ENCODE assay signal across 20 cellular contexts in genomic region chr1:25091671-25092070, GRCh38.
DNase-seq lines count a peak whose midpoint lies in the region; ATAC-seq, FAIRE-seq and TF ChIP-seq lines count a peak whose summit lies in the region.
"Had no signal": no experiment of that assay in that cellular context is flagged by ENCODE, and none has a peak within 500 bp of the region (broad histone marks: within the 10 kb centered on the region; RNA-seq: fewer than 3 reads in every experiment).

No MANE protein-coding gene starts in this region.

- POLR2A ChIA-PET in SK-N-SH (lab: Yijun Ruan, JAX) (no interaction called here), H1 (lab: Charles Lee; ENCODE audit: partially characterized antibody) (no interaction called here)

- no peak overlapping the region for H3K4me3 ChIP-seq in SK-N-SH (ENCODE audit: low read depth in 2 of 2, low read length in 1 of 2)
- H3K4me3 ChIP-seq in H1 (ENCODE audit: extremely low read depth in 1 of 4, insufficient read depth in 2 of 4, low read depth in 3 of 4, low read length in 4 of 4), result no peak overlapping the region
- H3K4me3 ChIP-seq: A549, GM23338, SJCRH30 had no signal

- no peak overlapping the region for H3K27ac Mint-ChIP-seq in immature natural killer cell
- H3K27ac Mint-ChIP-seq: CD4-positive, alpha-beta memory T cell; GM23338; T-helper 17 cell had no signal

- no peak overlapping the region for H2BK15ac ChIP-seq in H1 (ENCODE audit: low read length)

- H3K4me3 Mint-ChIP-seq in immature natural killer cell, result no peak overlapping the region
- H3K4me3 Mint-ChIP-seq: CD4-positive, alpha-beta memory T cell; GM23338; T-helper 17 cell had no signal

- peaks cover 11 to 25% (median 18%) of the 10 kb centered on the region in 3 donors for H3K27me3 Mint-ChIP-seq in immature natural killer cell (ENCODE audit: low read depth in 3 of 3)
- H3K27me3 Mint-ChIP-seq: T-helper 17 cell had no signal

- TF ChIP-seq POLR2A in H1 (IDR thresholded peaks at IDR 0.05; ENCODE audit: control extremely low read depth in 1 of 2, low read depth in 2 of 2, low read length in 2 of 2), result no peak

- CTCF ChIA-PET in SK-N-SH (lab: Yijun Ruan, JAX), result interaction anchor here (1.1 to 2.7 kb wide), 3 partner anchors 10 to 159 kb away, joined by 3 to 11 read pairs (median 5); no protein-coding TSS in a partner anchor
- CTCF ChIA-PET in H1 (lab: Charles Lee; ENCODE audit: partially characterized antibody), result interaction anchor here (0.7 to 1.7 kb wide), 10 partner anchors 9 to 165 kb away, joined by 3 to 6 read pairs (median 4); no protein-coding TSS in a partner anchor

- no peak for FAIRE-seq in H1 (lab: Jason Lieb, UNC)
- FAIRE-seq: A549 had no signal

- H2BK20ac ChIP-seq in H1 (ENCODE audit: low read length), result no peak overlapping the region

- H2BK5ac ChIP-seq in H1 (ENCODE audit: low read depth, low read length), result no peak overlapping the region

- H3F3A ChIP-seq in SK-N-SH (replicated peaks; ENCODE audit: insufficient read depth), result no peaks in the 10 kb centered on the region

- H3K36me3 ChIP-seq in SK-N-SH (replicated peaks in 1 of 2; ENCODE audit: control insufficient read depth in 1 of 2, insufficient read depth in 2 of 2, low read length in 1 of 2), result no peaks in the 10 kb centered on the region
- no peaks in the 10 kb centered on the region for H3K36me3 ChIP-seq in H1 (ENCODE audit: control insufficient read depth in 2 of 4, insufficient read depth in 4 of 4, low read length in 3 of 4)
- H3K36me3 ChIP-seq: BE2C, SJCRH30 had no signal

- H3K4me2 ChIP-seq in SK-N-SH, result no peak overlapping the region
- no peak overlapping the region for H3K4me2 ChIP-seq in H1 (ENCODE audit: insufficient read depth in 1 of 2, low read depth in 2 of 2, low read length in 2 of 2)
- H3K4me2 ChIP-seq: GM23338 had no signal

- no peak overlapping the region for H3K23ac ChIP-seq in H1 (ENCODE audit: insufficient read length)

- H2BK120ac ChIP-seq in H1 (replicated peaks; ENCODE audit: low read depth, low read length), result no peak overlapping the region

- H3K14ac ChIP-seq in H1 (ENCODE audit: insufficient read length), result no peak overlapping the region

- ATAC-seq in SK-N-SH treated with all-trans-retinoic acid at 6 μM for 48 hours, result no peak
- ATAC-seq: A549, GM23338, Panc1, T-helper 17 cell had no signal

- H4K5ac ChIP-seq in H1 (ENCODE audit: insufficient read length, low read depth, low read length), result no peak overlapping the region

- no peak for TF ChIP-seq CTCF in SK-N-SH (IDR thresholded peaks at IDR 0.05)
- TF ChIP-seq CTCF in H1 (IDR thresholded peaks at IDR 0.05; ENCODE audit: control extremely low read depth in 1 of 3, insufficient read depth in 1 of 3, low read depth in 1 of 3, low read length in 3 of 3), result no peak

- H3K79me2 ChIP-seq in SK-N-SH (ENCODE audit: insufficient read depth) (no peaks in the 10 kb centered on the region), H1 (ENCODE audit: control insufficient read depth in 1 of 2, insufficient read depth in 2 of 2, low read length in 2 of 2) (no peaks in the 10 kb centered on the region)

- H3K9me2 ChIP-seq in SK-N-SH, result no peaks in the 10 kb centered on the region

- no peak overlapping the region for H2AK5ac ChIP-seq in H1 (ENCODE audit: low read depth, low read length)

- no peak overlapping the region for H4K8ac ChIP-seq in H1 (ENCODE audit: extremely low read depth, insufficient read depth, low read length)

- H3K36me3 Mint-ChIP-seq in immature natural killer cell, result peaks cover 0 to 3% (median 3%) of the 10 kb centered on the region in 3 donors
- H3K36me3 Mint-ChIP-seq: CD4-positive, alpha-beta memory T cell had no signal

- H3K4ac ChIP-seq in H1 (replicated peaks; ENCODE audit: insufficient read length, low read depth, low read length), result no peak overlapping the region

- peak; percentile 57 for DNase-seq in SK-N-SH
- peak; percentile 12 to 59 for DNase-seq in NCI-H524 (lab: John Stamatoyannopoulos, UW)
- DNase-seq in H1 (ENCODE audit: low read depth in 1 of 2, low spot score in 2 of 2), result no peak
- no peak for DNase-seq in immature natural killer cell
- DNase-seq in HK-2 (ENCODE audit: unreplicated experiment), result no peak
- DNase-seq in amygdala (lab: John Stamatoyannopoulos, UW), result no peak
- DNase-seq: BE2C; CD4-positive, alpha-beta memory T cell; GF-D8; IMR-90; NCI-H1105; NCI-H146; NCI-H2029; NCI-H69; SJCRH30; T-helper 17 cell had no signal

- H3K18ac ChIP-seq in H1 (ENCODE audit: extremely low read depth, low read length), result no peak overlapping the region

- no peaks in the 10 kb centered on the region for H4K20me1 ChIP-seq in SK-N-SH (ENCODE audit: insufficient read depth)
- no peaks in the 10 kb centered on the region for H4K20me1 ChIP-seq in H1 (replicated peaks in 1 of 2; ENCODE audit: control insufficient read depth in 1 of 2, insufficient read depth in 2 of 2, low read length in 2 of 2)

- H2AFZ ChIP-seq in SK-N-SH (ENCODE audit: low read depth) (no peak overlapping the region), H1 (ENCODE audit: low read length) (no peak overlapping the region)
- H2AFZ ChIP-seq: GM23338 had no signal

- no peaks in the 10 kb centered on the region for H3K79me1 ChIP-seq in H1 (ENCODE audit: low read depth, low read length)

- H2BK12ac ChIP-seq in H1 (ENCODE audit: low read depth, low read length), result 0 out of 2 replicates have a peak overlapping the region, but pooled peaks have one; percentile 63

- H3K9ac ChIP-seq in SK-N-SH (no peak overlapping the region), H1 (replicated peaks in 1 of 4; ENCODE audit: extremely low read depth in 1 of 4, low read depth in 3 of 4, low read length in 3 of 4) (no peak overlapping the region)

- peaks cover 32 to 38% of the 10 kb centered on the region in 2 donors for H3K4me1 Mint-ChIP-seq in immature natural killer cell

- H3K9me3 ChIP-seq in SK-N-SH (no peaks in the 10 kb centered on the region), H1 (ENCODE audit: insufficient read depth in 2 of 2, low read depth in 1 of 2, low read length in 1 of 2) (no peaks in the 10 kb centered on the region)
- H3K9me3 ChIP-seq: A549, BE2C, SJCRH30 had no signal

- peaks cover 0 to 14% of the 10 kb centered on the region in 2 experiments; a peak in 1 of 4 replicates for H3K4me1 ChIP-seq in SK-N-SH (ENCODE audit: control insufficient read depth in 1 of 2, insufficient read depth in 2 of 2, low read depth in 1 of 2, low read length in 1 of 2)
- H3K4me1 ChIP-seq in H1 (replicated peaks in 1 of 4; ENCODE audit: control insufficient read depth in 3 of 4, insufficient read depth in 4 of 4, low read length in 3 of 4), result peaks cover 0 to 7% (median 3%) of the 10 kb centered on the region in 4 experiments; a peak in 2 of 7 replicates
- H3K4me1 ChIP-seq: BE2C, SJCRH30 had no signal

- WGBS in SK-N-SH (ENCODE audit: low lambda C conversion rate), result 0% methylated on average over 1 of the region's 4 CpGs
- 84% methylated on average over 4 of the region's 4 CpGs; no CpG with 5 or more reads in 1 of the 2 experiments for WGBS in H1 (ENCODE audit: extremely low coverage in 1 of 2, insufficient coverage in 1 of 2, insufficient read length in 1 of 2, insufficient replicate concordance in 2 of 2, low coverage in 1 of 2, low lambda C conversion rate in 2 of 2, missing lambda C conversion rate in 1 of 2), 2 experiments

- TF ChIP-seq EP300 in SK-N-SH (IDR thresholded peaks at IDR 0.05; ENCODE audit: borderline replicate concordance in 1 of 2, low read depth in 1 of 2, low read length in 1 of 2), result 0 out of 4 replicates have a peak, but pooled peaks of 1 of the 2 experiments have one; percentile 14
- TF ChIP-seq EP300 in H1 (IDR thresholded peaks at IDR 0.05; ENCODE audit: borderline replicate concordance in 1 of 2, low read depth in 2 of 2, low read length in 2 of 2), result no peak

- H3K27me3 ChIP-seq in SK-N-SH (ENCODE audit: insufficient read depth) (peaks cover 2% of the 10 kb centered on the region; the same call in 1 of the 2 replicates), H1 (replicated peaks in 1 of 4; ENCODE audit: control insufficient read depth in 3 of 4, extremely low read depth in 1 of 4, insufficient read depth in 3 of 4, low read length in 3 of 4) (no peaks in the 10 kb centered on the region; a peak in 1 of 7 replicates)
- H3K27me3 ChIP-seq: BE2C, SJCRH30 had no signal

- no peak overlapping the region for H3K56ac ChIP-seq in H1 (replicated peaks; ENCODE audit: insufficient read length, low read depth, low read length)

- H3K23me2 ChIP-seq in H1 (ENCODE audit: low read depth, low read length), result no peaks in the 10 kb centered on the region

- H3K27ac ChIP-seq in SK-N-SH (ENCODE audit: low read depth in 2 of 2, low read length in 1 of 2), result peak overlapping the region in 1 of 2 experiments; percentile 70; a peak in 2 of 4 replicates
- no peak overlapping the region for H3K27ac ChIP-seq in H1 (ENCODE audit: low read depth, low read length)
- H3K27ac ChIP-seq: SJCRH30 had no signal

- peaks cover 0 to 3% (median 0%) of the 10 kb centered on the region in 6 donors for H3K9me3 Mint-ChIP-seq in immature natural killer cell

- TF ChIP-seq RAD21 in SK-N-SH (IDR thresholded peaks at IDR 0.05; ENCODE audit: low read length), result no peak
- no peak for TF ChIP-seq RAD21 in H1 (IDR thresholded peaks at IDR 0.05 in 1 of 2, conservative IDR thresholded peaks at IDR 0.05 in 1 of 2; ENCODE audit: low read depth in 2 of 2, low read length in 2 of 2)

- H4K91ac ChIP-seq in H1 (replicated peaks; ENCODE audit: insufficient read length, low read length), result no peak overlapping the region

TF ChIP-seq in SK-N-SH, 30 proteins besides CTCF, POLR2A, EP300 and RAD21:
- no peak for TF ChIP-seq TCF12 (IDR thresholded peaks at IDR 0.05)
- TF ChIP-seq GATA2 (CRISPR knock-in tag; IDR thresholded peaks at IDR 0.05), result no peak
- TF ChIP-seq NRF1 (IDR thresholded peaks at IDR 0.05; ENCODE audit: low read depth, low read length), result no peak

TF ChIP-seq in H1, 55 proteins besides CTCF, POLR2A, EP300 and RAD21 (continues in another document):
- TF ChIP-seq USF2 (IDR thresholded peaks at IDR 0.05; ENCODE audit: low read length) (no peak), RBBP5 (IDR thresholded peaks at IDR 0.05; ENCODE audit: borderline replicate concordance, low read depth, low read length) (no peak), SAP30 (IDR thresholded peaks at IDR 0.05; ENCODE audit: insufficient read depth, insufficient replicate concordance, low read length) (no peak), RNF2 (IDR thresholded peaks at IDR 0.05; ENCODE audit: borderline replicate concordance, low read depth, low read length, missing control alignments, poor library complexity, severe bottlenecking) (no peak), RFX5 (IDR thresholded peaks at IDR 0.05; ENCODE audit: borderline replicate concordance, low read depth, low read length) (no peak), PHF8 (conservative IDR thresholded peaks at IDR 0.05; ENCODE audit: low read depth, low read length) (no peak), EZH2 (IDR thresholded peaks at IDR 0.05; ENCODE audit: low read depth, low read length, severe bottlenecking) (no peak)

Comparison
In these comparisons a context has a peak if more than half of its experiments do, and no peak if none do; other contexts are left out.
1. DNase-seq: peak in SK-N-SH (single experiment) and NCI-H524 (2 of 2); none in H1 (0 of 2), immature natural killer cell (0 of 3), HK-2 (single experiment) and amygdala (0 of 56).